ENCODE assay signal across 21 cellular contexts in genomic region chr7:2090526-2091520, GRCh38.
"Had no signal": no experiment of that assay in that cellular context is flagged by ENCODE, and none has a peak within 500 bp of the region (broad histone marks: within the 10 kb centered on the region; RNA-seq: fewer than 3 reads in every experiment).

No MANE protein-coding gene starts in this region.

- H3K4me1 ChIP-seq: esophagus squamous epithelium, testis had no signal

- H3K4me3 ChIP-seq: coronary artery, esophagus squamous epithelium, lung, skin epidermis, testis, tibial nerve had no signal

- DNase-seq: central memory CD4-positive, alpha-beta T cell; effector CD8-positive, alpha-beta T cell; esophagus squamous epithelium; foreskin melanocyte; head of caudate nucleus; hippocampal formation; left colon; left ventricle myocardium superior; mesenchymal stem cell; midbrain; stimulated activated naive CD8-positive, alpha-beta T cell treated with anti-CD3 and anti-CD28 coated beads, Interleukin-15, amount 100 ng/mL, for 72 hours; testis had no signal

- H3K9me3 ChIP-seq: esophagus squamous epithelium, neutrophil, testis, tibial nerve had no signal

- FAIRE-seq: endometrium had no signal

- H3K27me3 ChIP-seq: esophagus squamous epithelium, neutrophil, testis, tibial nerve had no signal

- ATAC-seq: left colon; left ventricle myocardium superior; natural killer cell treated with Interleukin-12 subunit alpha and Interleukin-12 subunit beta and Interleukin-15 and Interleukin-18, amount 100 ng/mL, for 72 hours; sciatic nerve; stimulated activated memory B cell treated with anti-CD40 and anti-IgM and Interleukin-4, amounts not matched to agents 10 μg/mL and 1 μg/mL and 100 μg/mL, for 72 hours; stimulated activated naive CD8-positive, alpha-beta T cell treated with anti-CD3 and anti-CD28 coated beads, Interleukin-15, amount 100 ng/mL, for 72 hours had no signal

- H3K4me3 Mint-ChIP-seq: natural killer cell treated with Interleukin-12 subunit alpha and Interleukin-12 subunit beta and Interleukin-15 and Interleukin-18, amount 100 ng/mL, for 72 hours; stimulated activated memory B cell treated with anti-CD40 and anti-IgM and Interleukin-4, amounts not matched to agents 10 μg/mL and 1 μg/mL and 100 μg/mL, for 72 hours; stimulated activated naive CD8-positive, alpha-beta T cell treated with anti-CD3 and anti-CD28 coated beads, Interleukin-15, amount 100 ng/mL, for 72 hours had no signal

- H3K36me3 ChIP-seq: esophagus squamous epithelium, neutrophil had no signal

- H3K27ac ChIP-seq: coronary artery, neutrophil, skin epidermis, testis, tibial nerve had no signal

- H3K27me3 Mint-ChIP-seq: stimulated activated memory B cell treated with anti-CD40 and anti-IgM and Interleukin-4, amounts not matched to agents 10 μg/mL and 1 μg/mL and 100 μg/mL, for 72 hours; stimulated activated naive CD8-positive, alpha-beta T cell treated with anti-CD3 and anti-CD28 coated beads, Interleukin-15, amount 100 ng/mL, for 72 hours had no signal

- H3K27ac Mint-ChIP-seq: natural killer cell treated with Interleukin-12 subunit alpha and Interleukin-12 subunit beta and Interleukin-15 and Interleukin-18, amount 100 ng/mL, for 72 hours; stimulated activated memory B cell treated with anti-CD40 and anti-IgM and Interleukin-4, amounts not matched to agents 10 μg/mL and 1 μg/mL and 100 μg/mL, for 72 hours; stimulated activated naive CD8-positive, alpha-beta T cell treated with anti-CD3 and anti-CD28 coated beads, Interleukin-15, amount 100 ng/mL, for 72 hours had no signal

- H3K9me3 Mint-ChIP-seq: natural killer cell treated with Interleukin-12 subunit alpha and Interleukin-12 subunit beta and Interleukin-15 and Interleukin-18, amount 100 ng/mL, for 72 hours; stimulated activated memory B cell treated with anti-CD40 and anti-IgM and Interleukin-4, amounts not matched to agents 10 μg/mL and 1 μg/mL and 100 μg/mL, for 72 hours; stimulated activated naive CD8-positive, alpha-beta T cell treated with anti-CD3 and anti-CD28 coated beads, Interleukin-15, amount 100 ng/mL, for 72 hours had no signal
